7 cellular contexts compared by ENCODE assay signal in the genomic region with DNA sequence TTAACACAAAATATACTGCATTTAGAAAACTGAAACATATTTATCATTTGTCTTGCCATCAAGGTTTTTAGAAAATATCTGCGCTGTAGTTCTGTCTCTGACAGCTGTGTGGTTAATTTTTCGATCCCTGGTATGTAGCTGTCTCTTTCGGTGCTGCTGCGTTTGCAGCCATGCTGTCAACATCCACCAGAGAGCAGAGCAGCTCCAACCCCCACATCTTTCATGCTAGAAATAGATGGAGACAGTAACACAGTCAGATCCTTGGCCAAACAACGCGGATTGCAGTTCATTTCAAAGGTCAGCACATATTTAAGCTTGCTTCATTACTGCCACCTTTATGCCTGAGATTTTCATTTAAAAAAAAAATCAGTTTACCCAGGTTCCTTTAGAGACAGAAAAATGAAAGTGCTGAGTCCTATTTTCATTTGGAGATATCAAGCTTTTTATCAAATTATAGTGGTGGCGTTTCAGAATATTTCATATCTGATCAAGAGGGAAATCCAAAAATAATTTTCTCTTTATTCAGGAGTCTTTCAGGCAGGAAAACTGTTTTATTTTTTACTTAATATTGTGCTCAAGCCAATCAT.
DNase-seq lines count a peak whose midpoint lies in the region; ATAC-seq lines count a peak whose summit lies in the region.

No MANE protein-coding gene starts in this region.

- DNase-seq in KBM-7, result peak; percentile 22
- peak; percentile 77 for DNase-seq in SK-MEL-5 (ENCODE audit: low read depth, low spot score)
- peak; percentile 4 for DNase-seq in hepatic stellate cell (ENCODE audit: low spot score)
- no peak for DNase-seq in cortex of kidney (lab: John Stamatoyannopoulos, UW)
- DNase-seq in NCI-H2029 treated with DMSO at 0.1 percent for 48 hours (lab: John Stamatoyannopoulos, UW), result no peak
- DNase-seq in mucosa of gallbladder (ENCODE audit: low spot score), result no peak

- in situ Hi-C loops in KBM-7 (cut with MboI; ENCODE audit: low pct_unique_long_range_greater_than_20kb, low sequenced_read_pairs) (no loop called here), SK-MEL-5 (cut with HindIII; ENCODE audit: low pct_unique_long_range_greater_than_20kb, low sequenced_read_pairs) (no loop called here)

- ATAC-seq in GM18499 (IDR thresholded peaks at IDR 0.05; ENCODE audit: insufficient read depth, unreplicated experiment), result peak; percentile 58

Comparison
In these comparisons a context has a peak if more than half of its experiments do, and no peak if none do; other contexts are left out.
1. DNase-seq: peak in KBM-7 (single experiment), SK-MEL-5 (single experiment) and hepatic stellate cell (single experiment); none in cortex of kidney (single experiment), NCI-H2029 treated with DMSO at 0.1 percent for 48 hours (single experiment) and mucosa of gallbladder (single experiment).